In genomic region chr1:112956503-112957132, GRCh38 we compare ENCODE assay signal across 8 cellular contexts. TPM values are rescaled to one million over a fixed set of nuclear protein-coding genes. Genes with fewer than 3 reads are reported as not detected.
DNase-seq lines count a peak whose midpoint lies in the region; ATAC-seq and TF ChIP-seq lines count a peak whose summit lies in the region.

No MANE protein-coding gene starts in this region.

- TF ChIP-seq CTCF in GM10266 (IDR thresholded peaks at IDR 0.05; ENCODE audit: control insufficient read depth, insufficient read depth, low read depth, missing control alignments): no peak

- peak; percentile 17 for DNase-seq in T-helper 22 cell (ENCODE audit: low read depth)
- peak; percentile 10 to 46 for DNase-seq in dermis microvascular lymphatic vessel endothelial cell (ENCODE audit: low read depth in 2 of 2)
- peak; percentile 61 for DNase-seq in stimulated activated CD8-positive, alpha-beta memory T cell treated with anti-CD3 and anti-CD28 coated beads, Interleukin-4, amount 100 ng/mL, for 48 hours
- no peak for DNase-seq in GM10266 (ENCODE audit: extremely low spot score)
- no peak for DNase-seq in hepatic stellate cell (ENCODE audit: low spot score)

- ATAC-seq in GM19035 (IDR thresholded peaks at IDR 0.05; ENCODE audit: unreplicated experiment): peak; percentile 9
- ATAC-seq in HG03039 (IDR thresholded peaks at IDR 0.05; ENCODE audit: unreplicated experiment): peak; percentile 4

- no peaks in the 10 kb centered on the region for H3K27me3 ChIP-seq in mononuclear cell (ENCODE audit: insufficient read depth, low read length)

- peaks cover 30% of the 10 kb centered on the region for H3K4me1 ChIP-seq in mononuclear cell (ENCODE audit: insufficient read depth, low read length)

- H3K9me3 ChIP-seq in mononuclear cell (ENCODE audit: low read depth, low read length): no peaks in the 10 kb centered on the region

- peak overlapping the region; percentile 85 for H3K4me3 ChIP-seq in mononuclear cell (ENCODE audit: low read length)

RNA-seq across cellular contexts. Expression of gene SLC16A1, which starts 0.6 kb away (rescaled TPM):
- total RNA-seq in dermis microvascular lymphatic vessel endothelial cell (51.2 and 70.3 TPM in 2 replicates), mononuclear cell (15.2 TPM)

Comparison
In these comparisons a context has a peak if more than half of its experiments do, and no peak if none do; other contexts are left out.
1. DNase-seq: peak in T-helper 22 cell (single experiment), dermis microvascular lymphatic vessel endothelial cell (2 of 2) and stimulated activated CD8-positive, alpha-beta memory T cell treated with anti-CD3 and anti-CD28 coated beads, Interleukin-4, amount 100 ng/mL, for 48 hours (single experiment); none in GM10266 (single experiment) and hepatic stellate cell (single experiment).